Comparison of ENCODE assay signal across 22 cellular contexts in the genomic region with DNA sequence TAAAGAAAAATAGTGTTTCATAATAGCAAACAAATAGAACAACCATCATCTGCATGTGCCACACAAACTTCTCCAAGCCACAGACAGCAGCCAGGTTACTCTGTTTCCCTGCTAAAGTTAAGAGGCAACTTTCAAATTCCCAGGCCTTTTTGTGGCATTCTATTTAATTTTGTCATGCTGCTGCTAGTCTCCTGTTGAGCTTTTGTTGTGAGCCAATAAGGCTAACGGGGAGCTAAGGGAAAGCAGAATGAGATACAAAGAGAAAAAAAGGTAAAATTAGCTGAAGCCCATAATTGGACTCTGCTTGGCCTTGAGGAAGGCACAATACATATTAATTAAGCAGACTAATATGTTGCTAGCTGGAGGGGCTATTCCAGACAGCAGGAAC.
"Had no signal": no experiment of that assay in that cellular context is flagged by ENCODE, and none has a peak within 500 bp of the region (broad histone marks: within the 10 kb centered on the region; RNA-seq: fewer than 3 reads in every experiment).

No MANE protein-coding gene starts in this region.

- H3K4me2 ChIP-seq: hepatocyte had no signal

- H3K36me3 Mint-ChIP-seq: activated naive CD8-positive, alpha-beta T cell treated with anti-CD3 and anti-CD28 coated beads for 36 hours had no signal

- H3K4me3 ChIP-seq: hepatocyte, prostate gland, right atrium auricular region, spleen, tibial artery had no signal

- ATAC-seq: activated CD4-positive, alpha-beta T cell treated with anti-CD3 and anti-CD28 coated beads for 36 hours; activated T-cell treated with anti-CD3 and anti-CD28 coated beads, Interleukin-2, amount 50 U/mL, for 4 hours; left cardiac atrium; stimulated activated naive CD8-positive, alpha-beta T cell treated with anti-CD3 and anti-CD28 coated beads, Interleukin-15, Interleukin-2, amounts not matched to agents 100 U/mL and 50 U/mL, for 24 hours had no signal

- H3K27me3 ChIP-seq: right atrium auricular region, spleen, tibial artery had no signal

- H3K27ac Mint-ChIP-seq: activated B cell treated with CpG ODN at 0.5 μM for 24 hours; activated CD4-positive, alpha-beta T cell treated with anti-CD3 and anti-CD28 coated beads for 36 hours; activated naive CD8-positive, alpha-beta T cell treated with anti-CD3 and anti-CD28 coated beads for 36 hours; activated T-helper 2 cell treated with anti-CD3 and anti-CD28 coated beads, Interferon-gamma antibody, Interleukin-2, Interleukin-4, amounts not matched to agents 10 μg/mL and 5 μg/mL and 100 μg/mL, durations not matched to agents 14 hours and 24 hours and 36 hours; naive B cell had no signal

- H2AFZ ChIP-seq: hepatocyte had no signal

- H3K27ac ChIP-seq: hepatocyte, prostate gland, right atrium auricular region, spleen, tibial artery had no signal

- DNase-seq: activated B cell treated with CpG ODN at 0.5 μM for 24 hours; activated CD4-positive, alpha-beta T cell treated with anti-CD3 and anti-CD28 coated beads for 36 hours; activated CD4-positive, alpha-beta T cell treated with anti-CD3 and anti-CD28 coated beads, Interleukin-2, amount 50 U/mL, for 48 hours; activated CD8-positive, alpha-beta memory T cell treated with anti-CD3 and anti-CD28 coated beads, Interleukin-2, amount 50 U/mL, for 48 hours; activated naive CD4-positive, alpha-beta T cell treated with Interleukin-2 at 50 U/mL for 16 hours; activated naive CD8-positive, alpha-beta T cell treated with anti-CD3 and anti-CD28 coated beads for 36 hours; activated T-cell treated with anti-CD3 and anti-CD28 coated beads, Interleukin-2, amount 50 U/mL, for 4 hours; cortex of kidney; effector CD4-positive, alpha-beta T cell; foreskin melanocyte; left cardiac atrium; mesenchymal stem cell; naive B cell; spleen; stimulated activated CD4-positive, alpha-beta T cell treated with anti-CD3 and anti-CD28 coated beads, Interleukin-4, amount 100 ng/mL, for 1 hour; stimulated activated naive CD8-positive, alpha-beta T cell treated with anti-CD3 and anti-CD28 coated beads, Interleukin-15, Interleukin-2, amounts not matched to agents 100 U/mL and 50 U/mL, for 24 hours; T-helper 1 cell; tibial artery had no signal

- H3K9me3 ChIP-seq: prostate gland, right atrium auricular region, spleen, tibial artery had no signal

- H3K79me2 ChIP-seq: hepatocyte had no signal

- H3K4me3 Mint-ChIP-seq: activated B cell treated with CpG ODN at 0.5 μM for 24 hours; activated CD4-positive, alpha-beta T cell treated with anti-CD3 and anti-CD28 coated beads for 36 hours; activated naive CD8-positive, alpha-beta T cell treated with anti-CD3 and anti-CD28 coated beads for 36 hours; activated T-cell treated with anti-CD3 and anti-CD28 coated beads, Interleukin-2, amount 50 U/mL, for 4 hours; naive B cell had no signal

- H3K36me3 ChIP-seq: prostate gland, right atrium auricular region, spleen, tibial artery had no signal

- H3K9me3 Mint-ChIP-seq: activated B cell treated with CpG ODN at 0.5 μM for 24 hours; activated naive CD8-positive, alpha-beta T cell treated with anti-CD3 and anti-CD28 coated beads for 36 hours; activated T-cell treated with anti-CD3 and anti-CD28 coated beads, Interleukin-2, amount 50 U/mL, for 4 hours; activated T-helper 2 cell treated with anti-CD3 and anti-CD28 coated beads, Interferon-gamma antibody, Interleukin-2, Interleukin-4, amounts not matched to agents 10 μg/mL and 5 μg/mL and 100 μg/mL, durations not matched to agents 14 hours and 24 hours and 36 hours; naive B cell had no signal

- H3K4me1 Mint-ChIP-seq: activated CD4-positive, alpha-beta T cell treated with anti-CD3 and anti-CD28 coated beads for 36 hours had no signal

- H3K4me1 ChIP-seq: prostate gland, spleen, tibial artery had no signal
